ENCODE assay signal across 8 cellular contexts in genomic region chr20:47725248-47725973, GRCh38. TPM values are rescaled to one million over a fixed set of nuclear protein-coding genes. Genes with fewer than 3 reads are reported as not detected.
DNase-seq lines count a peak whose midpoint lies in the region; ATAC-seq and TF ChIP-seq lines count a peak whose summit lies in the region.

No MANE protein-coding gene starts in this region.

- ATAC-seq in esophagus mucosa (peak; percentile 78), natural killer cell (peak; percentile 69 to 76 (median 74)), HG02759 (IDR thresholded peaks at IDR 0.05; ENCODE audit: unreplicated experiment) (no peak)
- ATAC-seq in stimulated activated naive B cell treated with anti-CD40 and anti-IgM and Interleukin-4, amounts not matched to agents 10 μg/mL and 1 μg/mL and 100 μg/mL, for 72 hours (replicated peaks), result peak; percentile 50

- no peaks in the 10 kb centered on the region for H3K27me3 Mint-ChIP-seq in natural killer cell (ENCODE audit: low read depth in 2 of 2)
- no peaks in the 10 kb centered on the region for H3K27me3 Mint-ChIP-seq in stimulated activated naive B cell treated with anti-CD40 and anti-IgM and Interleukin-4, amounts not matched to agents 10 μg/mL and 1 μg/mL and 100 μg/mL, for 72 hours

- TF ChIP-seq CTCF in natural killer cell (IDR thresholded peaks at IDR 0.05), result peak; percentile 85

- intact Hi-C loops in natural killer cell (cut with micrococcal nuclease), result loop anchor here (10.0 kb wide), 1 partner anchor 609 kb away; no protein-coding TSS in a partner anchor

- H3K36me3 Mint-ChIP-seq in natural killer cell, result no peaks in the 10 kb centered on the region
- no peaks in the 10 kb centered on the region for H3K36me3 Mint-ChIP-seq in stimulated activated naive B cell treated with anti-CD40 and anti-IgM and Interleukin-4, amounts not matched to agents 10 μg/mL and 1 μg/mL and 100 μg/mL, for 72 hours

- no peak overlapping the region for H3K27ac Mint-ChIP-seq in natural killer cell
- no peak overlapping the region for H3K27ac Mint-ChIP-seq in stimulated activated naive B cell treated with anti-CD40 and anti-IgM and Interleukin-4, amounts not matched to agents 10 μg/mL and 1 μg/mL and 100 μg/mL, for 72 hours

- peak; percentile 85 for DNase-seq in DMS153 treated with DMSO at 0.1 percent for 48 hours (lab: John Stamatoyannopoulos, UW; ENCODE audit: unreplicated experiment)
- DNase-seq in HuH-7 (ENCODE audit: low spot score), result peak; percentile 83
- DNase-seq in OCI-M1 (lab: John Stamatoyannopoulos, UW), result peak; percentile 89
- peak; percentile 79 for DNase-seq in activated T-cell treated with anti-CD3 and anti-CD28 coated beads for 24 hours (ENCODE audit: low read depth)
- peak; percentile 61 for DNase-seq in natural killer cell
- peak; percentile 75 for DNase-seq in stimulated activated naive B cell treated with anti-CD40 and anti-IgM and Interleukin-4, amounts not matched to agents 10 μg/mL and 1 μg/mL and 100 μg/mL, for 72 hours

- H3K4me3 Mint-ChIP-seq in natural killer cell, result no peak overlapping the region
- H3K4me3 Mint-ChIP-seq in stimulated activated naive B cell treated with anti-CD40 and anti-IgM and Interleukin-4, amounts not matched to agents 10 μg/mL and 1 μg/mL and 100 μg/mL, for 72 hours, result no peak overlapping the region

- no peaks in the 10 kb centered on the region for H3K9me3 Mint-ChIP-seq in natural killer cell
- H3K9me3 Mint-ChIP-seq in stimulated activated naive B cell treated with anti-CD40 and anti-IgM and Interleukin-4, amounts not matched to agents 10 μg/mL and 1 μg/mL and 100 μg/mL, for 72 hours, result no peaks in the 10 kb centered on the region

- H3K4me1 Mint-ChIP-seq in natural killer cell, result peaks cover 25 to 32% of the 10 kb centered on the region in 2 donors
- peaks cover 29 to 50% of the 10 kb centered on the region in 2 donors for H3K4me1 Mint-ChIP-seq in stimulated activated naive B cell treated with anti-CD40 and anti-IgM and Interleukin-4, amounts not matched to agents 10 μg/mL and 1 μg/mL and 100 μg/mL, for 72 hours

RNA-seq across cellular contexts. Expression of gene SULF2, which starts 59.9 kb away (rescaled TPM):
- total RNA-seq in esophagus mucosa (26.4 TPM), natural killer cell (10 to 100 TPM in 2 of 3 donors, 1 to 10 TPM in 1; 8.1 to 48.7 (median 12.3) TPM)
